ENCODE assay signal across 8 cellular contexts in genomic region chr10:102065561-102066420, GRCh38. TPM values are rescaled to one million over a fixed set of nuclear protein-coding genes. Genes with fewer than 3 reads are reported as not detected.
DNase-seq lines count a peak whose midpoint lies in the region; ATAC-seq and TF ChIP-seq lines count a peak whose summit lies in the region.

No MANE protein-coding gene starts in this region.

- no peak for TF ChIP-seq POLR2A in prostate gland (IDR thresholded peaks at IDR 0.05)

- H3K4me3 Mint-ChIP-seq in activated naive CD8-positive, alpha-beta T cell treated with anti-CD3 and anti-CD28 coated beads, Interleukin-2, amount 10 ng/mL, durations not matched to agents 7 days and 5 days, result peak overlapping the region; percentile 89

- DNase-seq in NCI-H2227 (lab: John Stamatoyannopoulos, UW; ENCODE audit: unreplicated experiment) (peak; percentile 34), NCI-H2227 treated with DMSO at 0.1 percent for 48 hours (lab: John Stamatoyannopoulos, UW) (no peak), HCEC 1CT (peak; percentile 7), NAMALWA (ENCODE audit: low spot score) (peak; percentile 31), left cardiac atrium (peak; percentile 47), prostate gland (ENCODE audit: low spot score) (peak; percentile 9), KG1 (lab: John Stamatoyannopoulos, UW) (no peak)
- DNase-seq in activated naive CD8-positive, alpha-beta T cell treated with anti-CD3 and anti-CD28 coated beads, Interleukin-2, amount 10 ng/mL, durations not matched to agents 7 days and 5 days, result peak; percentile 60

- intact Hi-C loops in left cardiac atrium (cut with DNase I), result loop anchor here in 1 of 2 donors (10.0 kb wide), 1 partner anchor 461 kb away; no protein-coding TSS in a partner anchor
- intact Hi-C loops in prostate gland (cut with DNase I), result loop anchor here (5.0 kb wide), 1 partner anchor 47 kb away; no protein-coding TSS in a partner anchor

- H3K27ac ChIP-seq in prostate gland, result peak overlapping the region; percentile 78 to 91

- H3K27ac Mint-ChIP-seq in activated naive CD8-positive, alpha-beta T cell treated with anti-CD3 and anti-CD28 coated beads, Interleukin-2, amount 10 ng/mL, durations not matched to agents 7 days and 5 days, result peak overlapping the region; percentile 85

- WGBS in prostate gland, result 38% methylated on average over 12 of the region's 64 CpGs

- peak; percentile 5 for ATAC-seq in activated naive CD8-positive, alpha-beta T cell treated with anti-CD3 and anti-CD28 coated beads, Interleukin-2, amount 10 ng/mL, durations not matched to agents 7 days and 5 days (ENCODE audit: low read depth)
- peak; percentile 67 to 70 for ATAC-seq in left cardiac atrium

- no peaks in the 10 kb centered on the region for H3K9me3 Mint-ChIP-seq in activated naive CD8-positive, alpha-beta T cell treated with anti-CD3 and anti-CD28 coated beads, Interleukin-2, amount 10 ng/mL, durations not matched to agents 7 days and 5 days

- H3K4me3 ChIP-seq in prostate gland, result peak overlapping the region; percentile 67 to 97

- peaks cover 22% of the 10 kb centered on the region for H3K4me1 Mint-ChIP-seq in activated naive CD8-positive, alpha-beta T cell treated with anti-CD3 and anti-CD28 coated beads, Interleukin-2, amount 10 ng/mL, durations not matched to agents 7 days and 5 days

- POLR2A ChIA-PET in activated naive CD8-positive, alpha-beta T cell treated with anti-CD3 and anti-CD28 coated beads, Interleukin-2, amount 10 ng/mL, durations not matched to agents 7 days and 5 days (lab: Charles Lee), result interaction anchor here (0.5 to 2.6 kb wide), 5 partner anchors 11 to 638 kb away, joined by 3 to 16 read pairs (median 3); partner anchors contain the start of genes ARMH3 and OGA

- peaks cover 6% of the 10 kb centered on the region for H3K4me1 ChIP-seq in prostate gland (replicated peaks)

- no peaks in the 10 kb centered on the region for H3K27me3 ChIP-seq in prostate gland (replicated peaks; ENCODE audit: insufficient read depth)

- no peaks in the 10 kb centered on the region for H3K27me3 Mint-ChIP-seq in activated naive CD8-positive, alpha-beta T cell treated with anti-CD3 and anti-CD28 coated beads, Interleukin-2, amount 10 ng/mL, durations not matched to agents 7 days and 5 days

- no peaks in the 10 kb centered on the region for H3K36me3 ChIP-seq in prostate gland

- no peak for TF ChIP-seq CTCF in prostate gland (IDR thresholded peaks at IDR 0.05)

- no peaks in the 10 kb centered on the region for H3K9me3 ChIP-seq in prostate gland

- H3K36me3 Mint-ChIP-seq in activated naive CD8-positive, alpha-beta T cell treated with anti-CD3 and anti-CD28 coated beads, Interleukin-2, amount 10 ng/mL, durations not matched to agents 7 days and 5 days, result peaks cover 3% of the 10 kb centered on the region

RNA-seq across cellular contexts. Expression of gene HPS6, which starts 0.6 kb away (rescaled TPM):
- 10 to 100 TPM; 23.8 to 25.8 TPM for total RNA-seq in activated naive CD8-positive, alpha-beta T cell treated with anti-CD3 and anti-CD28 coated beads, Interleukin-2, amount 10 ng/mL, durations not matched to agents 7 days and 5 days
- total RNA-seq in left cardiac atrium (10 to 100 TPM; 10.1 to 12.1 TPM), prostate gland (10 to 100 TPM; 26.1 to 35.9 TPM)

RNA-seq across cellular contexts. Expression of gene ARMH3, which starts 9.8 kb away (rescaled TPM):
- 10 to 100 TPM; 27.8 to 30.5 TPM for total RNA-seq in activated naive CD8-positive, alpha-beta T cell treated with anti-CD3 and anti-CD28 coated beads, Interleukin-2, amount 10 ng/mL, durations not matched to agents 7 days and 5 days
- 10 to 100 TPM; 28.8 to 33.7 TPM for total RNA-seq in left cardiac atrium
- 10 to 100 TPM; 15.1 to 20.5 TPM for total RNA-seq in prostate gland

RNA-seq across cellular contexts. Expression of gene LDB1, which starts 54.4 kb away (rescaled TPM):
- 100 to 1,000 TPM; 115 to 117 TPM for total RNA-seq in activated naive CD8-positive, alpha-beta T cell treated with anti-CD3 and anti-CD28 coated beads, Interleukin-2, amount 10 ng/mL, durations not matched to agents 7 days and 5 days
- total RNA-seq in left cardiac atrium, result 10 to 100 TPM; 44.3 to 48.6 TPM
- total RNA-seq in prostate gland, result 10 to 100 TPM; 55.0 to 91.5 TPM

Comparison
In these comparisons a context has a peak if more than half of its experiments do, and no peak if none do; other contexts are left out.
1. DNase-seq: peak in NCI-H2227 (single experiment), HCEC 1CT (single experiment), NAMALWA (single experiment), activated naive CD8-positive, alpha-beta T cell treated with anti-CD3 and anti-CD28 coated beads, Interleukin-2, amount 10 ng/mL, durations not matched to agents 7 days and 5 days (single experiment), left cardiac atrium (single experiment) and prostate gland (single experiment); none in NCI-H2227 treated with DMSO at 0.1 percent for 48 hours (single experiment) and KG1 (single experiment).